9 cellular contexts compared by ENCODE assay signal in genomic region chr18:48889115-48889941, GRCh38.
DNase-seq lines count a peak whose midpoint lies in the region; TF ChIP-seq lines count a peak whose summit lies in the region.
"Had no signal": no experiment of that assay in that cellular context is flagged by ENCODE, and none has a peak within 500 bp of the region (broad histone marks: within the 10 kb centered on the region; RNA-seq: fewer than 3 reads in every experiment).

No MANE protein-coding gene starts in this region.

- DNase-seq in H7 (peak; percentile 90), caudate nucleus (lab: John Stamatoyannopoulos, UW) (peak in 41 of 61 donors; percentile 21 to 79 (median 42)), islet precursor cell (peak; percentile 84), retina (peak; percentile 72), A673 (ENCODE audit: low spot score) (no peak), GOT3 (lab: John Stamatoyannopoulos, UW) (no peak), SKM-1 treated with dmso at 0.1 percent for 144 hours (lab: John Stamatoyannopoulos, UW; ENCODE audit: unreplicated experiment) (no peak)
- no peak for DNase-seq in activated T-cell treated with anti-CD3 and anti-CD28 coated beads, Interleukin-2, amount 50 U/mL, for 1 hour
- DNase-seq: stimulated activated CD8-positive, alpha-beta memory T cell treated with anti-CD3 and anti-CD28 coated beads, Interleukin-4, amount 100 ng/mL, for 48 hours had no signal

- no peak overlapping the region for H3K4me3 ChIP-seq in H7 (ENCODE audit: insufficient read depth, low read depth, low read length)
- no peak overlapping the region for H3K4me3 ChIP-seq in A673 (ENCODE audit: low read depth, low read length, poor library complexity, severe bottlenecking)

- intact Hi-C loops in A673 (cut with micrococcal nuclease; ENCODE audit: unreplicated experiment), result no loop called here

- no peaks in the 10 kb centered on the region for H3K4me1 ChIP-seq in A673 (ENCODE audit: insufficient read depth, low read length, poor library complexity, severe bottlenecking)

- CTCF ChIA-PET in A673 (lab: Charles Lee), result no interaction called here

- no peaks in the 10 kb centered on the region; the same call in 1 of the 2 replicates for H3K27me3 ChIP-seq in H7 (ENCODE audit: control insufficient read depth, insufficient read depth, low read length)
- H3K27me3 ChIP-seq in A673 (replicated peaks; ENCODE audit: insufficient read depth, low read depth, low read length, poor library complexity), result no peaks in the 10 kb centered on the region

- TF ChIP-seq CTCF in A673 (conservative IDR thresholded peaks at IDR 0.05; ENCODE audit: low read depth, low read length), result no peak

- no TSS peak for BruUV-seq in A673 (replicated peaks; lab: Mats Ljungman, UMichigan)

- no peaks in the 10 kb centered on the region for H3K9me3 ChIP-seq in A673 (ENCODE audit: low read depth, low read length, poor library complexity, severe bottlenecking)

- H3K36me3 ChIP-seq in H7 (replicated peaks; ENCODE audit: control insufficient read depth, insufficient read depth, low read length) (no peaks in the 10 kb centered on the region), A673 (ENCODE audit: insufficient read depth, low read length, poor library complexity, severe bottlenecking) (no peaks in the 10 kb centered on the region)

- H3K27ac ChIP-seq in caudate nucleus (ENCODE audit: low read depth, low read length), result peak overlapping the region; percentile 36
- no peak overlapping the region for H3K27ac ChIP-seq in A673 (ENCODE audit: low read depth, low read length, poor library complexity, severe bottlenecking)

- POLR2A ChIA-PET in A673 (lab: Charles Lee; ENCODE audit: low non-redundant PET), result no interaction called here

Comparison
In these comparisons a context has a peak if more than half of its experiments do, and no peak if none do; other contexts are left out.
1. DNase-seq: peak in H7 (single experiment), caudate nucleus (41 of 61), islet precursor cell (single experiment) and retina (single experiment); none in A673 (single experiment), GOT3 (single experiment), SKM-1 treated with dmso at 0.1 percent for 144 hours (single experiment) and activated T-cell treated with anti-CD3 and anti-CD28 coated beads, Interleukin-2, amount 50 U/mL, for 1 hour (single experiment).